Comparison of ENCODE assay signal across 8 cellular contexts in the genomic region with DNA sequence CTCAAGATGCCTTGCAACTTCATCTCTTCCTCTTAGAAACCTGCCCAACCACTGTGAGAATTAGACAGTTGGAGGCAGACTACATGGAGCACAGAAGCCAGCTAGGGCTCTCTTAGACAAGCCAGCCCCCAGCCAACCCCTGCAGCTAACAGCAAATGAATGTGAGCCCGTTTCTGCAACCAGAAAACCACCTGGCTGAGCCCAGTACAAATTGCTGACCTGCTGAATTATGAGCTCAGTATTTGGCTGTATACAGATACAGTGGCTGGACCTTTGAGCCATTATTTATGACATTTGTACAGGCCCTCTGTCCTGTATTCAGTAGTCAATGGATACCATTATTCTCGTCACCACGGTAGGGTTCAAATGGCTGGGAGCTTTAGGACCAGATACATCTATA.
"Had no signal": no experiment of that assay in that cellular context is flagged by ENCODE, and none has a peak within 500 bp of the region (broad histone marks: within the 10 kb centered on the region; RNA-seq: fewer than 3 reads in every experiment).

No MANE protein-coding gene starts in this region.

- FAIRE-seq: G401.6, GM12878, GM12891, GM12892, GM18507, GM19239 had no signal

- ATAC-seq: GM12878 had no signal

- H3K4me3 ChIP-seq: GM12878 had no signal

- DNase-seq: GDM1, GF-D8 had no signal
